In genomic region chr14:103110681-103111296, GRCh38 we compare ENCODE assay signal across 2 cellular contexts.
TF ChIP-seq lines count a peak whose summit lies in the region.

No MANE protein-coding gene starts in this region.

TF ChIP-seq in A549, 52 proteins besides CTCF, POLR2A, EP300 and RAD21 (continued from another document):
- no peak for TF ChIP-seq HMGXB4 (CRISPR knock-in tag; IDR thresholded peaks at IDR 0.05; ENCODE audit: borderline replicate concordance)
- no peak for TF ChIP-seq USF2 (IDR thresholded peaks at IDR 0.05)

TF ChIP-seq in Ishikawa, 13 proteins besides CTCF, POLR2A, EP300 and RAD21 (continued from another document):
- TF ChIP-seq TCF12 (IDR thresholded peaks at IDR 0.05; ENCODE audit: low read depth) (peak; percentile 55; the same call in 1 of the 2 replicates), YY1 (IDR thresholded peaks at IDR 0.05; ENCODE audit: low read depth) (no peak), FOXM1 (IDR thresholded peaks at IDR 0.05; ENCODE audit: borderline replicate concordance, low read depth) (no peak), TEAD4 (IDR thresholded peaks at IDR 0.05) (peak; percentile 49; the same call in 1 of the 2 replicates), TAF1 (IDR thresholded peaks at IDR 0.05; ENCODE audit: low read depth) (0 out of 2 replicates have a peak, but pooled peaks have one; percentile 22), EGR1 (IDR thresholded peaks at IDR 0.05) (no peak), USF1 (IDR thresholded peaks at IDR 0.05) (no peak), NFIC (IDR thresholded peaks at IDR 0.05) (peak; percentile 17; the same call in 1 of the 2 replicates), MAX (IDR thresholded peaks at IDR 0.05) (peak; percentile 59; the same call in 1 of the 2 replicates)
